In the genomic region with DNA sequence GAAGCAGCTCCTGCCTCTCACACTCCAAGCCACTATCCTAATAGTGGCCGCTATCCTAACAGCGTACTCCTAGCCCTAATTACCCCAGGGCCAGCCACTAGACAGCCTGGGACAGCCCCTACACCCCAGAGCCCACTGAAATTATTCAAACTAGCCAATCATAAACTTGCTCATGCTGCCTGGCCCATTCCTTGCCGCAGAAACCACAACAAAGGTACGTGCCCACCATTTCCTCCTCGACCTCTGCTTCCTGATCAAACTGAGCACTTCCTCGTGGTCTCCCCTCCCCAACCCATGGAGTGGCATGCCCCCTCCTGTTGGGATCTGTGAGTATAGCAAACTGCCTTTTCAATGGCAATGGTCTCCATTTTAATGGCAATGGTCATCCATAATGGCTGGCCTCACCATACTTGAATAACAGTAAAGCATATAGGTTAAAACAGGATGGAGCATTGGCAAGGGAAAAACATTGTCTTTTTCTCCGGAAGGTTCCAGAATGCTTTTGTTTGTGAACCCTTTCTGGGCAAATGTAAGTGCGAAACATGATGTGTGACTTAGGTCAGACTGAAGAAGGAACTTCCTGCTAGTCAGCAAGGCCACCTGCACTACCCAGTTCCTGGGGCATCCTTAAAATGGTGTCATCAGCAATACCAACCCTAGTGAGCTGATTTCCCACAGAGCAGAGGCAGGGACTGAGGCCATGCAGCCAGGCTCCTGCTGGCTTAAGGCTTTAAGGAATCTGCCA, we compare ENCODE assay signal across 12 cellular contexts.
DNase-seq lines count a peak whose midpoint lies in the region; ATAC-seq and TF ChIP-seq lines count a peak whose summit lies in the region.
"Had no signal": no experiment of that assay in that cellular context is flagged by ENCODE, and none has a peak within 500 bp of the region (broad histone marks: within the 10 kb centered on the region; RNA-seq: fewer than 3 reads in every experiment).

No MANE protein-coding gene starts in this region.

- H3K27me3 Mint-ChIP-seq in Caco-2 (ENCODE audit: insufficient read depth, unreplicated experiment) (no peaks in the 10 kb centered on the region), H9 (ENCODE audit: low read depth) (peaks cover 6% of the 10 kb centered on the region)
- no peaks in the 10 kb centered on the region for H3K27me3 Mint-ChIP-seq in activated CD8-positive, alpha-beta T cell treated with anti-CD3 and anti-CD28 coated beads for 36 hours
- H3K27me3 Mint-ChIP-seq: T-helper 17 cell had no signal

- H3K79me2 ChIP-seq in H9 (ENCODE audit: insufficient read depth, low read length) (no peaks in the 10 kb centered on the region), neural cell (replicated peaks; ENCODE audit: insufficient read depth, low read length) (no peaks in the 10 kb centered on the region)

- peaks cover 7% of the 10 kb centered on the region for H3K36me3 Mint-ChIP-seq in Caco-2 (ENCODE audit: insufficient read depth, unreplicated experiment)
- peaks cover 0 to 2% (median 2%) of the 10 kb centered on the region in 3 experiments; a peak in 5 of 7 replicates for H3K36me3 Mint-ChIP-seq in H9 (ENCODE audit: insufficient read depth in 1 of 3, low read depth in 3 of 3)
- no peaks in the 10 kb centered on the region for H3K36me3 Mint-ChIP-seq in activated CD8-positive, alpha-beta T cell treated with anti-CD3 and anti-CD28 coated beads for 36 hours (ENCODE audit: low read depth)

- BruUV-seq in Caco-2 (replicated peaks; lab: Mats Ljungman, UMichigan): no TSS peak

- H4K20me1 ChIP-seq in H9 (ENCODE audit: control insufficient read depth, insufficient read depth, insufficient read length) (no peaks in the 10 kb centered on the region), neural cell (ENCODE audit: insufficient read depth) (no peaks in the 10 kb centered on the region)

- peaks cover 28% of the 10 kb centered on the region for H3K4me1 ChIP-seq in Caco-2
- H3K4me1 ChIP-seq in H9 (ENCODE audit: insufficient read depth, low read length): peaks cover 20% of the 10 kb centered on the region; the same call in 1 of the 2 replicates
- no peaks in the 10 kb centered on the region for H3K4me1 ChIP-seq in ascending aorta

- POLR2A ChIA-PET in Caco-2 (lab: Charles Lee): interaction anchor here (1.0 kb wide), 1 partner anchor 297 kb away, joined by 14 read pairs; no protein-coding TSS in a partner anchor
- POLR2A ChIA-PET in activated CD8-positive, alpha-beta T cell treated with anti-CD3 and anti-CD28 coated beads for 36 hours (lab: Charles Lee): interaction anchor here (0.5 kb wide), 1 partner anchor 16 kb away, joined by 3 read pairs; no protein-coding TSS in a partner anchor

- H3K9me3 ChIP-seq in Caco-2 (no peaks in the 10 kb centered on the region), H9 (ENCODE audit: control insufficient read depth, low read depth, low read length) (no peaks in the 10 kb centered on the region), neural cell (ENCODE audit: low read length) (no peaks in the 10 kb centered on the region), ascending aorta (no peaks in the 10 kb centered on the region)

- TF ChIP-seq CTCF in Caco-2 (IDR thresholded peaks at IDR 0.05; ENCODE audit: insufficient read depth in 1 of 2, low read depth in 1 of 2, low read length in 1 of 2, severe bottlenecking in 1 of 2, unreplicated experiment in 1 of 2): no peak
- no peak for TF ChIP-seq CTCF in H9 (conservative IDR thresholded peaks at IDR 0.05)
- TF ChIP-seq CTCF in activated CD8-positive, alpha-beta T cell treated with anti-CD3 and anti-CD28 coated beads for 36 hours (IDR thresholded peaks at IDR 0.05): no peak
- no peak for TF ChIP-seq CTCF in neural cell (IDR thresholded peaks at IDR 0.05; ENCODE audit: poor library complexity, severe bottlenecking)
- no peak for TF ChIP-seq CTCF in ascending aorta (IDR thresholded peaks at IDR 0.05)

- no peak overlapping the region for H2BK20ac ChIP-seq in H9 (ENCODE audit: low read depth, low read length, poor library complexity, severe bottlenecking)

- CTCF ChIA-PET in Caco-2 (lab: Charles Lee): no interaction called here
- CTCF ChIA-PET in activated CD8-positive, alpha-beta T cell treated with anti-CD3 and anti-CD28 coated beads for 36 hours (lab: Charles Lee): no interaction called here

- H3K27me3 ChIP-seq in Caco-2 (replicated peaks; ENCODE audit: control insufficient read depth, insufficient read depth, low read length) (no peaks in the 10 kb centered on the region), H9 (ENCODE audit: insufficient read depth, low read length) (no peaks in the 10 kb centered on the region), neural cell (ENCODE audit: insufficient read depth, low read depth, low read length) (no peaks in the 10 kb centered on the region), ascending aorta (no peaks in the 10 kb centered on the region)

- H3K9me3 Mint-ChIP-seq in Caco-2 (ENCODE audit: unreplicated experiment) (no peaks in the 10 kb centered on the region), H9 (peaks cover 58 to 70% of the 10 kb centered on the region in 2 experiments)
- H3K9me3 Mint-ChIP-seq in activated CD8-positive, alpha-beta T cell treated with anti-CD3 and anti-CD28 coated beads for 36 hours: no peaks in the 10 kb centered on the region
- H3K9me3 Mint-ChIP-seq: activated T-helper 2 cell treated with anti-CD3 and anti-CD28 coated beads, Interferon-gamma antibody, Interleukin-2, Interleukin-4, amounts not matched to agents 10 μg/mL and 5 μg/mL and 100 μg/mL, durations not matched to agents 14 hours and 24 hours and 36 hours had no signal

- H2BK12ac ChIP-seq in H9 (ENCODE audit: insufficient read length, low read depth, low read length): no peak overlapping the region

- H3K27ac Mint-ChIP-seq in Caco-2 (ENCODE audit: unreplicated experiment) (peak overlapping the region; percentile 94), H9 (no peak overlapping the region)
- no peak overlapping the region for H3K27ac Mint-ChIP-seq in activated CD8-positive, alpha-beta T cell treated with anti-CD3 and anti-CD28 coated beads for 36 hours
- H3K27ac Mint-ChIP-seq: activated T-helper 2 cell treated with anti-CD3 and anti-CD28 coated beads, Interferon-gamma antibody, Interleukin-2, Interleukin-4, amounts not matched to agents 10 μg/mL and 5 μg/mL and 100 μg/mL, durations not matched to agents 14 hours and 24 hours and 36 hours; T-helper 17 cell had no signal

- whole genome bisulfite sequencing in H9 (ENCODE audit: extremely low coverage, insufficient read length, low lambda C conversion rate): no CpG with 5 or more reads among the region's 8 CpGs

- no peak overlapping the region for H3K14ac ChIP-seq in H9 (ENCODE audit: insufficient read depth, low read length)

- ATAC-seq in activated CD8-positive, alpha-beta T cell treated with anti-CD3 and anti-CD28 coated beads for 36 hours: peak; percentile 48
- ATAC-seq: left colon, T-helper 17 cell had no signal

- H4K5ac ChIP-seq in H9 (ENCODE audit: insufficient read length, low read depth, low read length): no peak overlapping the region

- H3F3A ChIP-seq in neural cell (ENCODE audit: insufficient read depth, low read length, poor library complexity, severe bottlenecking): no peaks in the 10 kb centered on the region

- H3K4ac ChIP-seq in H9 (ENCODE audit: low read depth, low read length): no peak overlapping the region

- no peak overlapping the region for H2AFZ ChIP-seq in H9 (ENCODE audit: low read length)
- no peak overlapping the region for H2AFZ ChIP-seq in neural cell (ENCODE audit: low read depth, low read length)

- H3K36me3 ChIP-seq in Caco-2 (ENCODE audit: control insufficient read depth, insufficient read depth, low read length) (no peaks in the 10 kb centered on the region), neural cell (ENCODE audit: insufficient read depth, low read length) (no peaks in the 10 kb centered on the region), ascending aorta (no peaks in the 10 kb centered on the region)

- H2BK5ac ChIP-seq in H9 (ENCODE audit: insufficient read length, low read length): no peak overlapping the region

- H4K91ac ChIP-seq in H9 (ENCODE audit: insufficient read length, low read depth, low read length): no peak overlapping the region

- no peak for DNase-seq in Caco-2
- no peak for DNase-seq in H9
- peak; percentile 50 for DNase-seq in activated CD8-positive, alpha-beta T cell treated with anti-CD3 and anti-CD28 coated beads for 36 hours
- DNase-seq in NCI-H748 treated with DMSO at 0.1 percent for 48 hours (lab: John Stamatoyannopoulos, UW): no peak
- DNase-seq in ascending aorta (ENCODE audit: low spot score in 2 of 2): no peak
- DNase-seq in substantia nigra (lab: John Stamatoyannopoulos, UW): no peak
- no peak for DNase-seq in islet precursor cell
- DNase-seq: activated CD4-positive, alpha-beta T cell treated with anti-CD3 and anti-CD28 coated beads, Interleukin-2, amount 50 U/mL, for 4 hours; left colon; T-helper 17 cell had no signal

- H3T11ph ChIP-seq in H9 (ENCODE audit: low read length): no peak overlapping the region

- TF ChIP-seq EP300 in neural cell (conservative IDR thresholded peaks at IDR 0.05; ENCODE audit: poor library complexity, severe bottlenecking): no peak

- no peak overlapping the region for H3K18ac ChIP-seq in H9 (ENCODE audit: insufficient read length, low read depth, low read length)

- no peaks in the 10 kb centered on the region for H3K9me2 ChIP-seq in neural cell (ENCODE audit: insufficient read depth, low read length)

- H4K8ac ChIP-seq in H9 (replicated peaks; ENCODE audit: insufficient read length, low read depth, low read length): no peak overlapping the region

- H3K4me2 ChIP-seq in H9 (ENCODE audit: insufficient read depth, insufficient read length, low read length): peak overlapping the region; percentile 26
- no peak overlapping the region for H3K4me2 ChIP-seq in neural cell (ENCODE audit: low read length)

- no peak overlapping the region for H3K56ac ChIP-seq in H9 (ENCODE audit: insufficient read length, low read depth, low read length)

- H3K23ac ChIP-seq in H9 (ENCODE audit: insufficient read length, low read depth, low read length): no peak overlapping the region

- H3K4me3 ChIP-seq in Caco-2 (ENCODE audit: low read depth, low read length) (no peak overlapping the region), neural cell (ENCODE audit: low read length) (peak overlapping the region; percentile 43), ascending aorta (no peak overlapping the region)

- no peak overlapping the region for H2BK120ac ChIP-seq in H9 (ENCODE audit: low read depth, low read length, poor library complexity, severe bottlenecking)

- H3K9ac ChIP-seq in H9 (ENCODE audit: extremely low read depth, insufficient read length, low read length) (no peak overlapping the region), neural cell (ENCODE audit: low read length) (peak overlapping the region; percentile 56)

- H3K4me3 Mint-ChIP-seq in Caco-2 (ENCODE audit: unreplicated experiment) (peak overlapping the region; percentile 69), H9 (peak overlapping the region in 1 of 2 experiments; percentile 67; a peak in 3 of 5 replicates)
- no peak overlapping the region for H3K4me3 Mint-ChIP-seq in activated CD8-positive, alpha-beta T cell treated with anti-CD3 and anti-CD28 coated beads for 36 hours

- no peaks in the 10 kb centered on the region for H3K23me2 ChIP-seq in H9 (ENCODE audit: insufficient read length, low read depth, low read length, poor library complexity, severe bottlenecking)

- intact Hi-C loops in Caco-2 (cut with micrococcal nuclease; ENCODE audit: unreplicated experiment) (loop anchor here (5.0 to 10.0 kb wide), 3 partner anchors 191 to 369 kb away; no protein-coding TSS in a partner anchor), ascending aorta (cut with DNase I) (no loop called here)
- intact Hi-C loops in activated CD8-positive, alpha-beta T cell treated with anti-CD3 and anti-CD28 coated beads for 36 hours (cut with micrococcal nuclease): no loop called here

- TF ChIP-seq RAD21 in neural cell (conservative IDR thresholded peaks at IDR 0.05): no peak

- no peak overlapping the region for H2AK5ac ChIP-seq in H9 (ENCODE audit: insufficient read length, low read length)

- no peaks in the 10 kb centered on the region for H3K79me1 ChIP-seq in H9 (ENCODE audit: insufficient read depth, low read depth, low read length, poor library complexity, severe bottlenecking)

- peaks cover 36% of the 10 kb centered on the region for H3K4me1 Mint-ChIP-seq in Caco-2 (ENCODE audit: low read depth, unreplicated experiment)
- H3K4me1 Mint-ChIP-seq in H9: peaks cover 33 to 50% of the 10 kb centered on the region in 2 experiments
- H3K4me1 Mint-ChIP-seq in activated CD8-positive, alpha-beta T cell treated with anti-CD3 and anti-CD28 coated beads for 36 hours (ENCODE audit: low read depth): peaks cover 28% of the 10 kb centered on the region

- H3K27ac ChIP-seq in H9 (ENCODE audit: insufficient read length, low read depth, low read length) (no peak overlapping the region), neural cell (ENCODE audit: low read length) (peak overlapping the region; percentile 70), ascending aorta (no peak overlapping the region), substantia nigra (ENCODE audit: low read depth, low read length, poor library complexity, severe bottlenecking) (no peak overlapping the region)

- H2BK15ac ChIP-seq in H9 (ENCODE audit: low read depth, low read length): no peak overlapping the region
